ENCODE assay signal across 8 cellular contexts in the genomic region with DNA sequence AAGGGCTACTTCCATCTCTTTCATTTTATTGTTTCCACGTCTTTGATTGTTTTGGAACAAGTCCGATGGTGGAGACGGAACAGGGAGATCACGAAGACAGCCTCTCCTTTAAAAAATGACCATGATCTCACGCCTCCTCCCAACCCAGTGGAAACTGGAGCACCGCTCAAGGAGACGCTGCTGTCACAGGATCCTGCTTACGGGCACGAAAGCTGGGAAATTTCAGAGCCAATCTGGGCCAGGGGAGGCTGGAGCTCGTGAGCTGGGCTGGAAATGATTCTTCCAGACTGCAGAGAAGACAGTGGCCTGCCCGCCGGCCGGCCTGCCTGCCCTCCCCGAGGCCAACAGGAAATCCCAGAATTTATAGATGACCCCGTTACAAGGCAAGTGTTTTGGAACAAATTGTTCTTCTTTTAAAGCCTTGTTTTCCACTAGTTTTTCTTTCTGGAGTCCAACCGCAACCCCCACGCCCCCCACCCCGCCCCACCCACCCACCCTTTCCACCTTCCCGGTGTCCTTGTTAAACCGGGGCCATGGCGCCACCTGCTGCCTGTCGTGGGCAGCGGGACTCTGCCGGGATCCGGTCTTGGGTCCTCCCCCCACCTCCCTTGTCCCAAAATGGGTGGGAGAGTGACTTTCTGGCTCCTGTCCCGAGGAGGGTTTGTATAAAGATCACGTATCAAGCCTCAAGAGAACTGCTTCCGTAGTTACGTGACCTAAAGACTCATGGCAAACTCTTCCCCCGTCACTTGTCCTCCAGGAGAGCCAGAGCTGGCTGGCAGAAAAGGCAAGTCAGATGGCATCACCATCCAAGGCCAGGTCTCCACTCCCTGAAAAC. TPM values are rescaled to one million over a fixed set of nuclear protein-coding genes. Genes with fewer than 3 reads are reported as not detected.
DNase-seq lines count a peak whose midpoint lies in the region; ATAC-seq and TF ChIP-seq lines count a peak whose summit lies in the region.

No MANE protein-coding gene starts in this region.

- H3K27ac Mint-ChIP-seq in activated naive CD8-positive, alpha-beta T cell treated with anti-CD3 and anti-CD28 coated beads, Interleukin-2, amount 50 U/mL, for 24 hours: no peak overlapping the region

- H3K9me3 Mint-ChIP-seq in activated naive CD8-positive, alpha-beta T cell treated with anti-CD3 and anti-CD28 coated beads, Interleukin-2, amount 50 U/mL, for 24 hours: no peaks in the 10 kb centered on the region

- intact Hi-C loops in A673 (cut with micrococcal nuclease; ENCODE audit: unreplicated experiment) (loop anchor here (5.0 kb wide), 3 partner anchors 322 to 602 kb away; a partner anchor contains a TSS), Right ventricle myocardium superior (cut with DNase I) (loop anchor here (5.0 to 10.0 kb wide), 3 partner anchors 135 to 602 kb away; a partner anchor contains a TSS), tibial artery (cut with DNase I; ENCODE audit: low total_unique reads) (loop anchor here (2.0 to 5.0 kb wide), 3 partner anchors 77 to 597 kb away; a partner anchor contains a TSS)

- CTCF ChIA-PET in A673 (lab: Charles Lee): interaction anchor here (0.9 kb wide), 1 partner anchor 165 kb away, joined by 3 read pairs; no protein-coding TSS in a partner anchor

- TF ChIP-seq CTCF in A673 (conservative IDR thresholded peaks at IDR 0.05; ENCODE audit: low read depth, low read length) (peak; percentile 63), GM12873 (IDR thresholded peaks at IDR 0.05; ENCODE audit: insufficient read depth, low read depth, low read length, missing control alignments) (peak; percentile 67), tibial artery (IDR thresholded peaks at IDR 0.05) (peak; percentile 53 to 70)

- no peak for ATAC-seq in activated naive CD8-positive, alpha-beta T cell treated with anti-CD3 and anti-CD28 coated beads, Interleukin-2, amount 50 U/mL, for 24 hours
- ATAC-seq in Right ventricle myocardium superior (ENCODE audit: poor library complexity) (peak; percentile 91), GM18867 (IDR thresholded peaks at IDR 0.05; ENCODE audit: unreplicated experiment) (no peak)

- peak overlapping the region; percentile 8 for H3K4me3 Mint-ChIP-seq in activated naive CD8-positive, alpha-beta T cell treated with anti-CD3 and anti-CD28 coated beads, Interleukin-2, amount 50 U/mL, for 24 hours

- DNase-seq in A673 (ENCODE audit: low spot score): peak; percentile 83
- peak; percentile 44 to 69 for DNase-seq in SJSA1 (ENCODE audit: low read depth in 1 of 2, low spot score in 2 of 2)
- DNase-seq in activated naive CD8-positive, alpha-beta T cell treated with anti-CD3 and anti-CD28 coated beads, Interleukin-2, amount 50 U/mL, for 24 hours: peak; percentile 76
- peak; percentile 92 for DNase-seq in Right ventricle myocardium superior
- peak; percentile 62 for DNase-seq in pons (ENCODE audit: low spot score)
- DNase-seq in tibial artery: peak; percentile 88 to 90

- H3K4me3 ChIP-seq in A673 (ENCODE audit: low read depth, low read length, poor library complexity, severe bottlenecking): no peak overlapping the region
- peak overlapping the region; percentile 24 for H3K4me3 ChIP-seq in SJSA1
- H3K4me3 ChIP-seq in tibial artery: peak overlapping the region; percentile 33 to 47

- H3K4me1 Mint-ChIP-seq in activated naive CD8-positive, alpha-beta T cell treated with anti-CD3 and anti-CD28 coated beads, Interleukin-2, amount 50 U/mL, for 24 hours: peaks cover 21% of the 10 kb centered on the region

- H3K27me3 Mint-ChIP-seq in activated naive CD8-positive, alpha-beta T cell treated with anti-CD3 and anti-CD28 coated beads, Interleukin-2, amount 50 U/mL, for 24 hours: no peaks in the 10 kb centered on the region

- H3K27ac ChIP-seq in A673 (ENCODE audit: low read depth, low read length, poor library complexity, severe bottlenecking): no peak overlapping the region
- H3K27ac ChIP-seq in SJSA1: peak overlapping the region; percentile 67
- peak overlapping the region; percentile 80 to 85 for H3K27ac ChIP-seq in tibial artery

- no peaks in the 10 kb centered on the region for H3K9me3 ChIP-seq in A673 (ENCODE audit: low read depth, low read length, poor library complexity, severe bottlenecking)
- H3K9me3 ChIP-seq in SJSA1 (replicated peaks): no peaks in the 10 kb centered on the region
- H3K9me3 ChIP-seq in tibial artery: no peaks in the 10 kb centered on the region

- H3K27me3 ChIP-seq in A673 (replicated peaks; ENCODE audit: insufficient read depth, low read depth, low read length, poor library complexity): no peaks in the 10 kb centered on the region
- H3K27me3 ChIP-seq in SJSA1 (replicated peaks): no peaks in the 10 kb centered on the region
- no peaks in the 10 kb centered on the region for H3K27me3 ChIP-seq in tibial artery

- peaks cover 37% of the 10 kb centered on the region for H3K4me1 ChIP-seq in A673 (ENCODE audit: insufficient read depth, low read length, poor library complexity, severe bottlenecking)
- H3K4me1 ChIP-seq in SJSA1 (replicated peaks): peaks cover 31% of the 10 kb centered on the region
- H3K4me1 ChIP-seq in tibial artery: peaks cover 0 to 42% (median 25%) of the 10 kb centered on the region in 4 donors

- H3K36me3 ChIP-seq in A673 (ENCODE audit: insufficient read depth, low read length, poor library complexity, severe bottlenecking) (no peaks in the 10 kb centered on the region), SJSA1 (no peaks in the 10 kb centered on the region), tibial artery (no peaks in the 10 kb centered on the region)

- no TSS peak for BruUV-seq in A673 (replicated peaks; lab: Mats Ljungman, UMichigan)

- POLR2A ChIA-PET in A673 (lab: Charles Lee; ENCODE audit: low non-redundant PET): no interaction called here

- H3K36me3 Mint-ChIP-seq in activated naive CD8-positive, alpha-beta T cell treated with anti-CD3 and anti-CD28 coated beads, Interleukin-2, amount 50 U/mL, for 24 hours (ENCODE audit: low read depth): no peaks in the 10 kb centered on the region

RNA-seq across cellular contexts. Expression of a gene that starts 40.3 kb away (rescaled TPM):
- 1.7 and 3.9 TPM in 2 replicates for total RNA-seq in A673 (2021)
- 0.37 TPM in 1 of 2 replicates, not detected in the other for total RNA-seq in SJSA1 (2014; rRNA removed; shearing (Covaris generic))
- total RNA-seq in Right ventricle myocardium superior: 4.1 TPM
